ENCODE assay signal across 25 cellular contexts in the genomic region with DNA sequence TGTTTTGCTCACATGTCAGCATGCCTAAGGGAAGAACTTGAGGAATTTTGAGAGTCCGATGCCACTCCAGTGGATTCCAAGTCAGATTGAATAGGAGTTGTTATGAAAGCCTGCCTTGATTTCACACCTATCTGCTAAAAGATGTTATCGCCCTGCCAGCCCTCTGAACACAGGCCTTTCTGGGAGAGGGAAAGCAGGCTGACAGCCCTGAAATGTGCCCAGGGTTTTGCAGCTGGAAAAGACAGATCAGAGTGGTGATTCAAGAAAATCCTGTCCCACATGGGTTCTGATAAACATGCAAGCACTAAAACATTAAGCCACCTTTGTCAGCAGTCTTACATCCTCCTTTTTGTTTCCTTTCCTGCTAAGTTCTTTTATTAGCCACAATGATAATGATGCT.
A peak's percentile ranks its signal among the peaks of the same experiment; 100 is the strongest.
DNase-seq lines count a peak whose midpoint lies in the region; ATAC-seq and TF ChIP-seq lines count a peak whose summit lies in the region.
"Had no signal": no experiment of that assay in that cellular context is flagged by ENCODE, and none has a peak within 500 bp of the region (broad histone marks: within the 10 kb centered on the region; RNA-seq: fewer than 3 reads in every experiment).

No MANE protein-coding gene starts in this region.

- H3K27me3 Mint-ChIP-seq in GM23338 (ENCODE audit: insufficient read depth, low read depth, poor library complexity) = no peaks in the 10 kb centered on the region
- H3K27me3 Mint-ChIP-seq in endodermal cell (ENCODE audit: insufficient read depth) = no peaks in the 10 kb centered on the region
- peaks cover 2% of the 10 kb centered on the region for H3K27me3 Mint-ChIP-seq in neural progenitor cell (ENCODE audit: insufficient read depth, low read depth)
- H3K27me3 Mint-ChIP-seq in T-cell = no peaks in the 10 kb centered on the region
- H3K27me3 Mint-ChIP-seq: CD4-positive, alpha-beta memory T cell had no signal

- H3K36me3 Mint-ChIP-seq in GM23338 (ENCODE audit: low read depth) = no peaks in the 10 kb centered on the region
- H3K36me3 Mint-ChIP-seq in endodermal cell (ENCODE audit: low read depth) = no peaks in the 10 kb centered on the region
- H3K36me3 Mint-ChIP-seq in neural progenitor cell = no peaks in the 10 kb centered on the region
- no peaks in the 10 kb centered on the region for H3K36me3 Mint-ChIP-seq in T-cell
- H3K36me3 Mint-ChIP-seq: CD4-positive, alpha-beta memory T cell had no signal

- H3K79me2 ChIP-seq in GM23338 (replicated peaks; ENCODE audit: insufficient read depth) = no peaks in the 10 kb centered on the region
- no peaks in the 10 kb centered on the region for H3K79me2 ChIP-seq in neural progenitor cell (ENCODE audit: low read depth)
- H3K79me2 ChIP-seq in PC-3 (ENCODE audit: low read length) = no peaks in the 10 kb centered on the region

- H3K27ac ChIP-seq in GM23338 (ENCODE audit: low read depth) = no peak overlapping the region
- no peak overlapping the region for H3K27ac ChIP-seq in endodermal cell (ENCODE audit: low read depth, low read length)
- H3K27ac ChIP-seq in neural progenitor cell = no peak overlapping the region
- H3K27ac ChIP-seq in PC-3 (ENCODE audit: low read length) = no peak overlapping the region
- H3K27ac ChIP-seq: Peyer's patch, SJSA1 had no signal

- BruUV-seq in PC-3 (replicated peaks; lab: Mats Ljungman, UMichigan) = no TSS peak

- H3K9me3 Mint-ChIP-seq in GM23338 (no peaks in the 10 kb centered on the region), endodermal cell (no peaks in the 10 kb centered on the region), neural progenitor cell (no peaks in the 10 kb centered on the region), T-cell (peaks cover 0 to 7% (median 2%) of the 10 kb centered on the region in 3 donors)
- H3K9me3 Mint-ChIP-seq: H9, HFFc6 had no signal

- H3K4me1 Mint-ChIP-seq in GM23338 (peaks cover 7% of the 10 kb centered on the region; the same call in 2 of the 3 replicates), endodermal cell (peaks cover 10% of the 10 kb centered on the region), neural progenitor cell (peaks cover 4% of the 10 kb centered on the region), T-cell (no peaks in the 10 kb centered on the region)
- H3K4me1 Mint-ChIP-seq: CD4-positive, alpha-beta memory T cell had no signal

- DNase-seq in GM23338 (ENCODE audit: low spot score) (peak; percentile 9), RPMI8226 (peak; percentile 44), endodermal cell (peak; percentile 48), neural progenitor cell (ENCODE audit: low spot score) (no peak), T-cell (no peak), PC-3 (no peak), SIG-M5 treated with dmso at 0.1 percent for 504 hours (lab: John Stamatoyannopoulos, UW; ENCODE audit: unreplicated experiment) (no peak)
- DNase-seq: Caco-2; CD4-positive, alpha-beta memory T cell; DMS 273 treated with DMSO at 0.1 percent for 48 hours; DMS79 treated with DMSO at 0.1 percent for 48 hours; H9; HFFc6; KBM-7; NCI-H1092; NCI-H1436; NCI-H187 treated with DMSO at 0.1 percent for 48 hours; NCI-H2107; NCI-H2227 treated with DMSO at 0.1 percent for 48 hours; NCI-H510A treated with DMSO at 0.1 percent for 48 hours; NCI-H748 treated with DMSO at 0.1 percent for 48 hours; NK-92 treated with Interleukin-12 subunit alpha and Interleukin-12 subunit beta, amount 100 ng/mL, for 24 hours; Peyer's patch had no signal

- no peaks in the 10 kb centered on the region for H3K27me3 ChIP-seq in GM23338 (ENCODE audit: insufficient read depth)
- H3K27me3 ChIP-seq in endodermal cell (ENCODE audit: control insufficient read depth, insufficient read depth, low read length, poor library complexity, severe bottlenecking) = no peaks in the 10 kb centered on the region
- H3K27me3 ChIP-seq in neural progenitor cell = no peaks in the 10 kb centered on the region
- H3K27me3 ChIP-seq in PC-3 (ENCODE audit: low read length) = no peaks in the 10 kb centered on the region
- H3K27me3 ChIP-seq: Peyer's patch, SJSA1 had no signal

- no peak overlapping the region for H3K4me3 ChIP-seq in GM23338
- no peak overlapping the region for H3K4me3 ChIP-seq in endodermal cell (ENCODE audit: low read length)
- H3K4me3 ChIP-seq in neural progenitor cell = no peak overlapping the region
- H3K4me3 ChIP-seq in PC-3 (ENCODE audit: low read length) = no peak overlapping the region
- H3K4me3 ChIP-seq: GM12878, Peyer's patch, SJSA1 had no signal

- no peaks in the 10 kb centered on the region for H3K9me3 ChIP-seq in endodermal cell (ENCODE audit: control insufficient read depth, low read length)
- H3K9me3 ChIP-seq in neural progenitor cell (ENCODE audit: low read depth) = no peaks in the 10 kb centered on the region
- no peaks in the 10 kb centered on the region for H3K9me3 ChIP-seq in PC-3 (ENCODE audit: low read length)
- H3K9me3 ChIP-seq: Caco-2, Peyer's patch had no signal

- TF ChIP-seq CTCF in GM23338 (conservative IDR thresholded peaks at IDR 0.05; ENCODE audit: low read depth in 2 of 2) = no peak
- TF ChIP-seq CTCF in endodermal cell (conservative IDR thresholded peaks at IDR 0.05) = no peak
- no peak for TF ChIP-seq CTCF in neural progenitor cell (IDR thresholded peaks at IDR 0.05)
- no peak for TF ChIP-seq CTCF in PC-3 (conservative IDR thresholded peaks at IDR 0.05; ENCODE audit: low read depth, low read length)

- CTCF ChIA-PET in T-cell (lab: Charles Lee) (no interaction called here), PC-3 (lab: Charles Lee) (no interaction called here)

- H3K4me1 ChIP-seq in GM23338 (ENCODE audit: insufficient read depth) (peaks cover 21% of the 10 kb centered on the region), endodermal cell (ENCODE audit: control insufficient read depth, insufficient read depth, low read length) (no peaks in the 10 kb centered on the region), neural progenitor cell (peaks cover 11% of the 10 kb centered on the region), PC-3 (ENCODE audit: insufficient read depth, low read length) (no peaks in the 10 kb centered on the region)
- H3K4me1 ChIP-seq: Caco-2, Peyer's patch, SJSA1 had no signal

- WGBS in endodermal cell (ENCODE audit: insufficient coverage in 1 of 2, insufficient read length in 1 of 2), 2 experiments = 79% methylated on average over 2 of the region's 2 CpGs; no CpG with 5 or more reads in 1 of the 2 experiments

- H3K4me2 ChIP-seq in GM23338 (no peak overlapping the region), neural progenitor cell (no peak overlapping the region), PC-3 (ENCODE audit: low read length) (no peak overlapping the region)

- H3K9me2 ChIP-seq in GM23338 (ENCODE audit: insufficient read depth) (no peaks in the 10 kb centered on the region), PC-3 (replicated peaks; ENCODE audit: low read length) (no peaks in the 10 kb centered on the region)

- ATAC-seq in GM23338 = no peak
- ATAC-seq in T-cell (replicated peaks in 1 of 4) = no peak
- no peak for ATAC-seq in PC-3

- no peaks in the 10 kb centered on the region for H3K36me3 ChIP-seq in GM23338 (ENCODE audit: insufficient read depth)
- H3K36me3 ChIP-seq in endodermal cell (ENCODE audit: control insufficient read depth, insufficient read depth, low read length) = no peaks in the 10 kb centered on the region
- no peaks in the 10 kb centered on the region for H3K36me3 ChIP-seq in neural progenitor cell
- no peaks in the 10 kb centered on the region for H3K36me3 ChIP-seq in PC-3 (ENCODE audit: low read depth, low read length)
- H3K36me3 ChIP-seq: Peyer's patch, SJSA1 had no signal

- no peak overlapping the region for H3K27ac Mint-ChIP-seq in GM23338
- H3K27ac Mint-ChIP-seq in endodermal cell = no peak overlapping the region
- H3K27ac Mint-ChIP-seq in neural progenitor cell = no peak overlapping the region
- H3K27ac Mint-ChIP-seq in T-cell = no peak overlapping the region
- H3K27ac Mint-ChIP-seq: CD4-positive, alpha-beta memory T cell; H9; HFFc6 had no signal

- H3K9ac ChIP-seq in endodermal cell (ENCODE audit: extremely low read depth, low read length, poor library complexity, severe bottlenecking) (no peak overlapping the region), neural progenitor cell (no peak overlapping the region), PC-3 (ENCODE audit: low read length) (no peak overlapping the region)

- H3K4me3 Mint-ChIP-seq in GM23338 (no peak overlapping the region), endodermal cell (no peak overlapping the region), neural progenitor cell (no peak overlapping the region), T-cell (no peak overlapping the region)
- H3K4me3 Mint-ChIP-seq: CD4-positive, alpha-beta memory T cell; H9; HFFc6 had no signal

- no peak overlapping the region for H2AFZ ChIP-seq in GM23338
- H2AFZ ChIP-seq in neural progenitor cell (replicated peaks) = peak overlapping the region; percentile 3
- H2AFZ ChIP-seq in PC-3 (ENCODE audit: low read length) = no peak overlapping the region

- H3F3A ChIP-seq in GM23338 (replicated peaks; ENCODE audit: low read depth) (no peaks in the 10 kb centered on the region), neural progenitor cell (ENCODE audit: low read depth) (no peaks in the 10 kb centered on the region), PC-3 (ENCODE audit: low read length, unreplicated experiment) (no peaks in the 10 kb centered on the region)

- POLR2A ChIA-PET in T-cell (lab: Charles Lee) = no interaction called here
- POLR2A ChIA-PET in PC-3 (lab: Charles Lee; ENCODE audit: unreplicated experiment) = no interaction called here

- intact Hi-C loops in PC-3 (cut with micrococcal nuclease) = no loop called here

- H4K20me1 ChIP-seq in GM23338 (replicated peaks; ENCODE audit: insufficient read depth) (no peaks in the 10 kb centered on the region), neural progenitor cell (ENCODE audit: low read depth) (no peaks in the 10 kb centered on the region), PC-3 (ENCODE audit: low read length) (no peaks in the 10 kb centered on the region)

Comparison
In these comparisons a context has a peak if more than half of its experiments do, and no peak if none do; other contexts are left out.
1. DNase-seq: peak in GM23338 (single experiment), RPMI8226 (single experiment) and endodermal cell (single experiment); none in neural progenitor cell (single experiment), T-cell (0 of 34), PC-3 (single experiment) and SIG-M5 treated with dmso at 0.1 percent for 504 hours (single experiment).